30 cellular contexts compared by ENCODE assay signal in genomic region chr7:33500590-33500989, GRCh38.
DNase-seq lines count a peak whose midpoint lies in the region; ATAC-seq, FAIRE-seq and TF ChIP-seq lines count a peak whose summit lies in the region.
"Had no signal": no experiment of that assay in that cellular context is flagged by ENCODE, and none has a peak within 500 bp of the region (broad histone marks: within the 10 kb centered on the region; RNA-seq: fewer than 3 reads in every experiment).

No MANE protein-coding gene starts in this region.

- H3K9me3 ChIP-seq in psoas muscle: peaks cover 8% of the 10 kb centered on the region
- H3K9me3 ChIP-seq: BLaER1, body of pancreas had no signal

- H3K36me3 Mint-ChIP-seq in HFFc6 (ENCODE audit: low read depth): no peaks in the 10 kb centered on the region
- H3K36me3 Mint-ChIP-seq in naive thymus-derived CD8-positive, alpha-beta T cell: peaks cover 0 to 11% (median 7%) of the 10 kb centered on the region in 3 donors
- H3K36me3 Mint-ChIP-seq in type B pancreatic cell: no peaks in the 10 kb centered on the region
- H3K36me3 Mint-ChIP-seq: stimulated activated effector memory CD8-positive, alpha-beta T cell treated with anti-CD3 and anti-CD28 coated beads, Interleukin-12 subunit alpha, Interleukin-12 subunit beta, amount 100 ng/mL, for 72 hours had no signal

- POLR2A ChIA-PET in naive thymus-derived CD8-positive, alpha-beta T cell (lab: Charles Lee): no interaction called here

- intact Hi-C loops in psoas muscle (cut with DNase I): no loop called here

- H3K27me3 ChIP-seq in psoas muscle (ENCODE audit: insufficient read depth in 3 of 3, low read length in 2 of 3): no peaks in the 10 kb centered on the region
- H3K27me3 ChIP-seq: BLaER1, body of pancreas, hepatocyte had no signal

- H3K27ac Mint-ChIP-seq in HFFc6 (no peak overlapping the region), type B pancreatic cell (no peak overlapping the region)
- no peak overlapping the region for H3K27ac Mint-ChIP-seq in naive thymus-derived CD8-positive, alpha-beta T cell
- H3K27ac Mint-ChIP-seq: activated CD4-positive, alpha-beta T cell treated with anti-CD3 and anti-CD28 coated beads, Interleukin-2, amount 10 ng/mL, durations not matched to agents 24 days and 14 days; IgD-negative memory B cell; stimulated activated effector memory CD8-positive, alpha-beta T cell treated with anti-CD3 and anti-CD28 coated beads, Interleukin-12 subunit alpha, Interleukin-12 subunit beta, amount 100 ng/mL, for 72 hours had no signal

- peak in 3 of 4 donors; percentile 77 to 93 (median 88) for ATAC-seq in psoas muscle
- ATAC-seq in naive thymus-derived CD8-positive, alpha-beta T cell: no peak
- ATAC-seq: body of pancreas; Panc1; stimulated activated effector memory CD8-positive, alpha-beta T cell treated with anti-CD3 and anti-CD28 coated beads, Interleukin-12 subunit alpha, Interleukin-12 subunit beta, amount 100 ng/mL, for 72 hours had no signal

- no peak for FAIRE-seq in D721Med (lab: Jason Lieb, UNC)
- FAIRE-seq: A204.1, frontal cortex, GM18507 had no signal

- H3K4me1 Mint-ChIP-seq in HFFc6 (ENCODE audit: low read depth) (peaks cover 22% of the 10 kb centered on the region), type B pancreatic cell (ENCODE audit: unreplicated experiment) (peaks cover 26% of the 10 kb centered on the region)
- no peaks in the 10 kb centered on the region for H3K4me1 Mint-ChIP-seq in naive thymus-derived CD8-positive, alpha-beta T cell
- H3K4me1 Mint-ChIP-seq: activated CD4-positive, alpha-beta T cell treated with anti-CD3 and anti-CD28 coated beads, Interleukin-2, amount 10 ng/mL, durations not matched to agents 24 days and 14 days; IgD-negative memory B cell; naive thymus-derived CD4-positive, alpha-beta T cell; stimulated activated effector memory CD8-positive, alpha-beta T cell treated with anti-CD3 and anti-CD28 coated beads, Interleukin-12 subunit alpha, Interleukin-12 subunit beta, amount 100 ng/mL, for 72 hours had no signal

- TF ChIP-seq CTCF in HFFc6 (IDR thresholded peaks at IDR 0.05) (no peak), fibroblast of the aortic adventitia (IDR thresholded peaks at IDR 0.05; ENCODE audit: insufficient read depth, low read length) (no peak), psoas muscle (IDR thresholded peaks at IDR 0.05) (no peak), type B pancreatic cell (conservative IDR thresholded peaks at IDR 0.05) (no peak), D721Med (IDR thresholded peaks at IDR 0.05; ENCODE audit: insufficient read depth, missing control alignments) (no peak)

- H3K27ac ChIP-seq in psoas muscle: peak overlapping the region; percentile 77
- H3K27ac ChIP-seq: BLaER1, body of pancreas, hepatocyte had no signal

- 17 to 19% (median 17%) methylated on average over 2 of the region's 2 CpGs for WGBS in psoas muscle, 3 donors

- H3K27me3 Mint-ChIP-seq in HFFc6 (ENCODE audit: insufficient read depth) (no peaks in the 10 kb centered on the region; the same call in 1 of the 2 replicates), type B pancreatic cell (peaks cover 8% of the 10 kb centered on the region)
- no peaks in the 10 kb centered on the region for H3K27me3 Mint-ChIP-seq in naive thymus-derived CD8-positive, alpha-beta T cell
- H3K27me3 Mint-ChIP-seq: activated CD4-positive, alpha-beta T cell treated with anti-CD3 and anti-CD28 coated beads, Interleukin-2, amount 10 ng/mL, durations not matched to agents 24 days and 14 days; IgD-negative memory B cell; naive thymus-derived CD4-positive, alpha-beta T cell had no signal

- H3K9me3 Mint-ChIP-seq in HFFc6 (no peaks in the 10 kb centered on the region), type B pancreatic cell (no peaks in the 10 kb centered on the region)
- no peaks in the 10 kb centered on the region for H3K9me3 Mint-ChIP-seq in naive thymus-derived CD8-positive, alpha-beta T cell
- H3K9me3 Mint-ChIP-seq: activated CD4-positive, alpha-beta T cell treated with anti-CD3 and anti-CD28 coated beads, Interleukin-2, amount 10 ng/mL, durations not matched to agents 24 days and 14 days; IgD-negative memory B cell; naive thymus-derived CD4-positive, alpha-beta T cell; stimulated activated effector memory CD8-positive, alpha-beta T cell treated with anti-CD3 and anti-CD28 coated beads, Interleukin-12 subunit alpha, Interleukin-12 subunit beta, amount 100 ng/mL, for 72 hours had no signal

- DNase-seq in AG08395 (ENCODE audit: low spot score) (peak; percentile 21), HFFc6 (peak; percentile 7), fibroblast of the aortic adventitia (ENCODE audit: low read depth) (peak; percentile 38), psoas muscle (no peak), type B pancreatic cell (ENCODE audit: extremely low spot score, unreplicated experiment) (no peak), D721Med (ENCODE audit: insufficient read length, low spot score) (no peak), NCI-H510A treated with DMSO at 0.1 percent for 48 hours (lab: John Stamatoyannopoulos, UW) (no peak)
- DNase-seq in naive thymus-derived CD8-positive, alpha-beta T cell: no peak
- DNase-seq: activated CD4-positive, alpha-beta T cell treated with anti-CD3 and anti-CD28 coated beads, Interleukin-2, amount 10 ng/mL, durations not matched to agents 24 days and 14 days; activated gamma-delta T cell treated with Interleukin-2 at 50 U/mL for 16 hours; activated T-cell treated with anti-CD3 and anti-CD28 coated beads, Interleukin-2, amount 50 U/mL, for 1 hour; body of pancreas; effector CD4-positive, alpha-beta T cell; GF-D8; H7; mesendoderm; naive thymus-derived CD4-positive, alpha-beta T cell; NCI-H1092 treated with DMSO at 0.1 percent for 48 hours; NCI-H1930; NCI-H69; SIG-M5; stimulated activated CD4-positive, alpha-beta T cell treated with anti-CD3 and anti-CD28 coated beads, Interleukin-4, amount 100 ng/mL, for 24 hours had no signal

- no peak overlapping the region for H3K4me3 Mint-ChIP-seq in HFFc6
- H3K4me3 Mint-ChIP-seq in naive thymus-derived CD8-positive, alpha-beta T cell: no peak overlapping the region
- H3K4me3 Mint-ChIP-seq in type B pancreatic cell: no peak overlapping the region
- H3K4me3 Mint-ChIP-seq: activated CD4-positive, alpha-beta T cell treated with anti-CD3 and anti-CD28 coated beads, Interleukin-2, amount 10 ng/mL, durations not matched to agents 24 days and 14 days; IgD-negative memory B cell; naive thymus-derived CD4-positive, alpha-beta T cell; stimulated activated effector memory CD8-positive, alpha-beta T cell treated with anti-CD3 and anti-CD28 coated beads, Interleukin-12 subunit alpha, Interleukin-12 subunit beta, amount 100 ng/mL, for 72 hours had no signal

- no peak overlapping the region for H3K4me3 ChIP-seq in fibroblast of the aortic adventitia (ENCODE audit: low read depth, low read length)
- no peak overlapping the region for H3K4me3 ChIP-seq in psoas muscle
- H3K4me3 ChIP-seq: BLaER1, body of pancreas, hepatocyte had no signal

- peaks cover 42% of the 10 kb centered on the region for H3K4me1 ChIP-seq in psoas muscle
- H3K4me1 ChIP-seq: BLaER1, body of pancreas had no signal

- H3K36me3 ChIP-seq in psoas muscle (ENCODE audit: insufficient read depth in 1 of 2, low read depth in 1 of 2): no peaks in the 10 kb centered on the region
- H3K36me3 ChIP-seq: BLaER1 had no signal

Comparison
In these comparisons a context has a peak if more than half of its experiments do, and no peak if none do; other contexts are left out.
1. DNase-seq: peak in AG08395 (single experiment), HFFc6 (single experiment) and fibroblast of the aortic adventitia (single experiment); none in psoas muscle (0 of 2), naive thymus-derived CD8-positive, alpha-beta T cell (0 of 10), type B pancreatic cell (single experiment), D721Med (single experiment) and NCI-H510A treated with DMSO at 0.1 percent for 48 hours (single experiment).
2. ATAC-seq: peak in psoas muscle (3 of 4); none in naive thymus-derived CD8-positive, alpha-beta T cell (0 of 2).